In the genomic region with DNA sequence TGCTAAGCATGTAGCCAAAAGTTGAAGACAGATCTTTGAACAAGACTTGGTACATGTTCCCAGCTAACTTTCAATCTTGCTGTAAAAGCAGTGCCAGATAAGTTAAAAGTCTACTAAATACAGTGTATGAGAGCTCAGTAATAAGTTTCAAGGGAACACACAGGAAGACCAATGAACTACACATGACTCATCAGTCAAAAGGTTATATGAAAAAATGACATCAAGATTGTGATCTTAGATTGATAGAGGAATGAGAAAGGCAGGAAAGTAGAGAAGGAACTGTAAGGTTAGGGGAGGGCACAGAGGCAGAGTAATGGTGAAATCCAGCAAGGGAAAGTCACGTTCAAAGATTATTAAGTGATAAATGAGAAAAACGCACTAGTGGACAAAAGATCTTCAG, we compare ENCODE assay signal across 27 cellular contexts.
DNase-seq lines count a peak whose midpoint lies in the region; ATAC-seq and TF ChIP-seq lines count a peak whose summit lies in the region.
"Had no signal": no experiment of that assay in that cellular context is flagged by ENCODE, and none has a peak within 500 bp of the region (broad histone marks: within the 10 kb centered on the region; RNA-seq: fewer than 3 reads in every experiment).

No MANE protein-coding gene starts in this region.

- no peak overlapping the region for H3K4me3 Mint-ChIP-seq in nephron progenitor cell
- H3K4me3 Mint-ChIP-seq: activated CD8-positive, alpha-beta T cell treated with anti-CD3 and anti-CD28 coated beads, Interleukin-2, amount 10 ng/mL, durations not matched to agents 7 days and 5 days; activated naive CD4-positive, alpha-beta T cell treated with anti-CD3 and anti-CD28 coated beads, Interleukin-2, amount 10 ng/mL, durations not matched to agents 7 days and 5 days; activated T-helper 17 cell treated with anti-CD3 and anti-CD28 coated beads, Interleukin-2, amount 50 U/mL, for 72 hours; GM23338; naive thymus-derived CD8-positive, alpha-beta T cell; T-helper 2 cell treated with Interferon-gamma antibody and Interleukin-4, amounts not matched to agents 5 μg/mL and 100 μg/mL, for 36 hours had no signal

- no peaks in the 10 kb centered on the region for H3K9me2 ChIP-seq in Loucy (replicated peaks; ENCODE audit: low read depth, low read length)

- no peaks in the 10 kb centered on the region for H3K27me3 ChIP-seq in Loucy (ENCODE audit: insufficient read depth, low read length, poor library complexity, severe bottlenecking)
- H3K27me3 ChIP-seq: adrenal gland, breast epithelium, tibial nerve had no signal

- no peak for ATAC-seq in HG03095 (IDR thresholded peaks at IDR 0.05; ENCODE audit: unreplicated experiment)
- ATAC-seq: activated CD8-positive, alpha-beta T cell treated with anti-CD3 and anti-CD28 coated beads, Interleukin-2, amount 10 ng/mL, durations not matched to agents 7 days and 5 days; activated T-helper 17 cell treated with anti-CD3 and anti-CD28 coated beads, Interleukin-2, amount 50 U/mL, for 72 hours; GM23338; naive thymus-derived CD8-positive, alpha-beta T cell had no signal

- no peaks in the 10 kb centered on the region for H3K27me3 Mint-ChIP-seq in nephron progenitor cell (ENCODE audit: low read depth, poor library complexity)
- H3K27me3 Mint-ChIP-seq: activated naive CD4-positive, alpha-beta T cell treated with anti-CD3 and anti-CD28 coated beads, Interleukin-2, amount 10 ng/mL, durations not matched to agents 7 days and 5 days; activated T-helper 17 cell treated with anti-CD3 and anti-CD28 coated beads, Interleukin-2, amount 50 U/mL, for 72 hours had no signal

- H3K9me3 Mint-ChIP-seq in nephron progenitor cell: no peaks in the 10 kb centered on the region
- H3K9me3 Mint-ChIP-seq: activated naive CD4-positive, alpha-beta T cell treated with anti-CD3 and anti-CD28 coated beads, Interleukin-2, amount 10 ng/mL, durations not matched to agents 7 days and 5 days; GM23338 had no signal

- DNase-seq in ELR (ENCODE audit: low read depth): peak; percentile 59
- DNase-seq in choroid plexus epithelial cell (ENCODE audit: low read depth): peak; percentile 18
- DNase-seq in nephron progenitor cell: no peak
- no peak for DNase-seq in stimulated activated CD4-positive, alpha-beta T cell treated with anti-CD3 and anti-CD28 coated beads, Interleukin-4, amount 100 ng/mL, for 1 hour
- no peak for DNase-seq in kidney glomerular epithelial cell (lab: John Stamatoyannopoulos, UW)
- DNase-seq in NCI-H774 (lab: John Stamatoyannopoulos, UW): no peak
- DNase-seq: activated CD8-positive, alpha-beta T cell treated with anti-CD3 and anti-CD28 coated beads, Interleukin-2, amount 10 ng/mL, durations not matched to agents 7 days and 5 days; activated naive CD4-positive, alpha-beta T cell treated with anti-CD3 and anti-CD28 coated beads, Interleukin-2, amount 10 ng/mL, durations not matched to agents 7 days and 5 days; adrenal gland; C1 segment of cervical spinal cord; DMS79; kidney; naive thymus-derived CD8-positive, alpha-beta T cell; NCI-H1436; NCI-H2081; NCI-H2227 treated with DMSO at 0.1 percent for 48 hours; NCI-H526; NK-92 treated with Interleukin-12 subunit alpha and Interleukin-12 subunit beta, amount 100 ng/mL, for 24 hours; SHP77; stimulated activated CD4-positive, alpha-beta T cell treated with anti-CD3 and anti-CD28 coated beads, Interleukin-4, amount 100 ng/mL, for 4 hours had no signal

- H4K20me1 ChIP-seq in Loucy (ENCODE audit: insufficient read depth, low read length, poor library complexity, severe bottlenecking): no peaks in the 10 kb centered on the region

- H3K36me3 ChIP-seq in Loucy (ENCODE audit: insufficient read depth, low read length): no peaks in the 10 kb centered on the region
- H3K36me3 ChIP-seq: adrenal gland, breast epithelium, tibial nerve had no signal

- no peaks in the 10 kb centered on the region for H3K79me2 ChIP-seq in Loucy (ENCODE audit: insufficient read depth, low read length)

- H3K4me3 ChIP-seq in Loucy (ENCODE audit: low read length, poor library complexity, severe bottlenecking): no peak overlapping the region
- no peak overlapping the region for H3K4me3 ChIP-seq in choroid plexus epithelial cell (ENCODE audit: low read depth, low read length)
- H3K4me3 ChIP-seq: adrenal gland, breast epithelium, GM23338, tibial nerve had no signal

- H3K4me1 ChIP-seq in Loucy (ENCODE audit: insufficient read depth, low read length, poor library complexity, severe bottlenecking): peaks cover 34% of the 10 kb centered on the region
- H3K4me1 ChIP-seq: adrenal gland, breast epithelium had no signal

- H3K4me2 ChIP-seq in Loucy (ENCODE audit: low read depth, low read length, poor library complexity, severe bottlenecking): peak overlapping the region; percentile 39
- H3K4me2 ChIP-seq: GM23338 had no signal

- no peak for TF ChIP-seq CTCF in Loucy (conservative IDR thresholded peaks at IDR 0.05; ENCODE audit: low read length)
- no peak for TF ChIP-seq CTCF in choroid plexus epithelial cell (conservative IDR thresholded peaks at IDR 0.05; ENCODE audit: low read depth, low read length)
- no peak for TF ChIP-seq CTCF in nephron progenitor cell (IDR thresholded peaks at IDR 0.05)

- H3K9me3 ChIP-seq in Loucy (ENCODE audit: insufficient read depth, low read depth, low read length): no peaks in the 10 kb centered on the region
- H3K9me3 ChIP-seq: adrenal gland, breast epithelium, tibial nerve had no signal

- no peak overlapping the region for H2AFZ ChIP-seq in Loucy (ENCODE audit: low read length)
- H2AFZ ChIP-seq: GM23338 had no signal

- H3F3A ChIP-seq in Loucy (ENCODE audit: low read depth): no peaks in the 10 kb centered on the region

- peaks cover 20% of the 10 kb centered on the region for H3K4me1 Mint-ChIP-seq in nephron progenitor cell
- H3K4me1 Mint-ChIP-seq: activated naive CD4-positive, alpha-beta T cell treated with anti-CD3 and anti-CD28 coated beads, Interleukin-2, amount 10 ng/mL, durations not matched to agents 7 days and 5 days; activated T-helper 17 cell treated with anti-CD3 and anti-CD28 coated beads, Interleukin-2, amount 50 U/mL, for 72 hours; naive thymus-derived CD8-positive, alpha-beta T cell had no signal

- H3K36me3 Mint-ChIP-seq in nephron progenitor cell (ENCODE audit: low read depth): no peaks in the 10 kb centered on the region
- H3K36me3 Mint-ChIP-seq: activated naive CD4-positive, alpha-beta T cell treated with anti-CD3 and anti-CD28 coated beads, Interleukin-2, amount 10 ng/mL, durations not matched to agents 7 days and 5 days; naive thymus-derived CD8-positive, alpha-beta T cell had no signal

- H3K9ac ChIP-seq in Loucy (ENCODE audit: low read depth, low read length, poor library complexity, severe bottlenecking): no peak overlapping the region

- H3K27ac Mint-ChIP-seq in nephron progenitor cell: peak overlapping the region; percentile 6
- H3K27ac Mint-ChIP-seq: activated CD8-positive, alpha-beta T cell treated with anti-CD3 and anti-CD28 coated beads, Interleukin-2, amount 10 ng/mL, durations not matched to agents 7 days and 5 days; activated naive CD4-positive, alpha-beta T cell treated with anti-CD3 and anti-CD28 coated beads, Interleukin-2, amount 10 ng/mL, durations not matched to agents 7 days and 5 days; activated T-helper 17 cell treated with anti-CD3 and anti-CD28 coated beads, Interleukin-2, amount 50 U/mL, for 72 hours; GM23338; naive thymus-derived CD8-positive, alpha-beta T cell; T-helper 2 cell treated with Interferon-gamma antibody and Interleukin-4, amounts not matched to agents 5 μg/mL and 100 μg/mL, for 36 hours had no signal

Comparison
In these comparisons a context has a peak if more than half of its experiments do, and no peak if none do; other contexts are left out.
1. DNase-seq: peak in ELR (single experiment) and choroid plexus epithelial cell (single experiment); none in nephron progenitor cell (single experiment), stimulated activated CD4-positive, alpha-beta T cell treated with anti-CD3 and anti-CD28 coated beads, Interleukin-4, amount 100 ng/mL, for 1 hour (single experiment), kidney glomerular epithelial cell (single experiment) and NCI-H774 (single experiment).